ENCODE assay signal across 8 cellular contexts in genomic region chr2:64063924-64064331, GRCh38. TPM values are rescaled to one million over a fixed set of nuclear protein-coding genes. Genes with fewer than 3 reads are reported as not detected.
DNase-seq lines count a peak whose midpoint lies in the region; ATAC-seq and TF ChIP-seq lines count a peak whose summit lies in the region.

No MANE protein-coding gene starts in this region.

- TF ChIP-seq POLR2A in prostate gland (IDR thresholded peaks at IDR 0.05) (no peak), GM18505 (IDR thresholded peaks at IDR 0.05; ENCODE audit: borderline replicate concordance, extremely low read depth, insufficient read depth, insufficient read length) (no peak)

- 50% methylated on average over 4 of the region's 4 CpGs for WGBS in prostate gland

- no peaks in the 10 kb centered on the region for H3K36me3 ChIP-seq in prostate gland

- no peaks in the 10 kb centered on the region for H3K9me3 ChIP-seq in prostate gland

- ATAC-seq in SK-N-SH treated with all-trans-retinoic acid at 6 μM for 48 hours (peak; percentile 19; the same call in 1 of the 3 replicates), HG03025 (IDR thresholded peaks at IDR 0.05; ENCODE audit: low FRiP score, unreplicated experiment) (no peak), GM18505 (IDR thresholded peaks at IDR 0.05; ENCODE audit: unreplicated experiment) (no peak)

- no peak overlapping the region for H3K4me3 ChIP-seq in prostate gland

- TF ChIP-seq CTCF in prostate gland (IDR thresholded peaks at IDR 0.05), result no peak

- H3K27me3 ChIP-seq in prostate gland (replicated peaks; ENCODE audit: insufficient read depth), result no peaks in the 10 kb centered on the region

- peak overlapping the region; percentile 40 to 54 for H3K27ac ChIP-seq in prostate gland

- no peaks in the 10 kb centered on the region for H3K4me1 ChIP-seq in prostate gland (replicated peaks)

- intact Hi-C loops in prostate gland (cut with DNase I), result no loop called here

- DNase-seq in Daoy (ENCODE audit: low read depth) (peak; percentile 63), fibroblast of the conjunctiva (ENCODE audit: low read depth) (peak; percentile 33), prostate gland (ENCODE audit: low spot score) (peak; percentile 29), HUDEP-2 (lab: John Stamatoyannopoulos, UW; ENCODE audit: unreplicated experiment in 76 of 76) (no peak), HuH-7.5 (ENCODE audit: low spot score) (no peak)

TF ChIP-seq in SK-N-SH treated with all-trans-retinoic acid at 6 μM for 48 hours, 23 proteins besides CTCF, POLR2A, EP300 and RAD21:
- TF ChIP-seq OSR1 (CRISPR knock-in tag; IDR thresholded peaks at IDR 0.05) (no peak), GLIS3 (CRISPR knock-in tag; IDR thresholded peaks at IDR 0.05) (no peak), ZNF565 (CRISPR knock-in tag; conservative IDR thresholded peaks at IDR 0.05; ENCODE audit: low read depth) (no peak), CSDC2 (CRISPR knock-in tag; IDR thresholded peaks at IDR 0.05) (no peak), ZFP30 (CRISPR knock-in tag; IDR thresholded peaks at IDR 0.05) (no peak), POU6F1 (CRISPR knock-in tag; IDR thresholded peaks at IDR 0.05; ENCODE audit: borderline replicate concordance, low read depth) (no peak), CREB5 (CRISPR knock-in tag; IDR thresholded peaks at IDR 0.05; ENCODE audit: low read depth) (no peak), PPARA (CRISPR knock-in tag; IDR thresholded peaks at IDR 0.05; ENCODE audit: borderline replicate concordance) (no peak), ARNTL (CRISPR knock-in tag; IDR thresholded peaks at IDR 0.05; ENCODE audit: borderline replicate concordance, low read depth) (no peak), SNAI2 (CRISPR knock-in tag; IDR thresholded peaks at IDR 0.05) (no peak), TOX (CRISPR knock-in tag; IDR thresholded peaks at IDR 0.05; ENCODE audit: borderline replicate concordance) (no peak), CSRNP3 (CRISPR knock-in tag; IDR thresholded peaks at IDR 0.05) (no peak)

RNA-seq across cellular contexts. Expression of gene VPS54, which starts 44.7 kb away (rescaled TPM):
- 9.9 and 12.6 TPM in 2 replicates for total RNA-seq in Daoy (2014; rRNA removed; shearing (Covaris generic))
- total RNA-seq in prostate gland, result 10 to 100 TPM; 33.5 to 41.1 TPM

Comparison
In these comparisons a context has a peak if more than half of its experiments do, and no peak if none do; other contexts are left out.
1. DNase-seq: peak in Daoy (single experiment), fibroblast of the conjunctiva (single experiment) and prostate gland (single experiment); none in HUDEP-2 (0 of 76) and HuH-7.5 (single experiment).